Comparison of ENCODE assay signal across 12 cellular contexts in the genomic region with DNA sequence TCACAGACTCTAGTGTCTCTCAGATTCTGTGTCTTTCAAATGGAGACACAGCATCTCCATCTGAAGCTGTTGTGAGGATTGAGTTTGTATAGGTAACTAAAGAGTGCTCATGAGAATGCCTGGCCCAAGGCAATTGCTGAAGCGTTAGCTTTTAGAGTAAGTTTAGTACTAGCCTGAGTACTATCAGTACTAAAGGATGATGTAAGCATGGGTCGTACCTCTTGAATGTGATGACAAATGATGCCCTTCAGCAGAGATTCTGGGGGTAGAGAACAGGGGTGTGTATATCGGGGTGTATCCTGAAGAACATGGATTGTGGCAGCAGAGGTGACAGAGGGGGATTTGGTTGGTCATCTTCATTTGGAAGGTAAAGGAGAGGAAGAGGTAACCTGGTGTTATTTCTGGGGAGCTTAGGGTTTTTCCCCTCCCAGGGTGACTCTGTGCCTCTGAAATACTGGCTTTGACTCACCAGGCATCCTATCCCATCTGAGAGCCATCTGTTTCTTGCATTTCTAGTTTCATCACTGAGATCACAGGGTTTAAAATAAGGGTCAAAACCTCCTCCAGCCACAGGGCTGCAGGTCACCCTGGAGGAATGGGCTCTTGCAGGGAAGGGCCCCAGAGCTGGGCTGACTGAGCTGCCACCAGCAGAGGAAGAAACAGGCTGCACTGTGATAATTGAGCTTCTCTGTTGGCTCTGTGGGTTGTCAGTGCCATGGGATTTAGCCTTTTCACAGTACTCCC.
DNase-seq lines count a peak whose midpoint lies in the region; ATAC-seq and TF ChIP-seq lines count a peak whose summit lies in the region.
"Had no signal": no experiment of that assay in that cellular context is flagged by ENCODE, and none has a peak within 500 bp of the region (broad histone marks: within the 10 kb centered on the region; RNA-seq: fewer than 3 reads in every experiment).

No MANE protein-coding gene starts in this region.

- H3K27ac Mint-ChIP-seq in activated CD4-positive, alpha-beta T cell treated with anti-CD3 and anti-CD28 coated beads, Interleukin-2, amount 10 ng/mL, durations not matched to agents 24 days and 14 days = no peak overlapping the region
- H3K27ac Mint-ChIP-seq in stimulated activated naive B cell treated with anti-CD40 and anti-IgM and Interleukin-4, amounts not matched to agents 10 μg/mL and 1 μg/mL and 100 μg/mL, for 72 hours = peak overlapping the region; percentile 1
- H3K27ac Mint-ChIP-seq: activated CD8-positive, alpha-beta memory T cell treated with anti-CD3 and anti-CD28 coated beads, Interleukin-2, amount 10 ng/mL, durations not matched to agents 7 days and 5 days had no signal

- peak overlapping the region; percentile 73 for H3K9ac ChIP-seq in Loucy (ENCODE audit: low read depth, low read length, poor library complexity, severe bottlenecking)

- H3K4me2 ChIP-seq in Loucy (ENCODE audit: low read depth, low read length, poor library complexity, severe bottlenecking) = peak overlapping the region; percentile 78
- H3K4me2 ChIP-seq: smooth muscle cell had no signal

- ATAC-seq in HG02588 (IDR thresholded peaks at IDR 0.05; ENCODE audit: unreplicated experiment) = peak; percentile 87
- ATAC-seq in stimulated activated naive B cell treated with anti-CD40 and anti-IgM and Interleukin-4, amounts not matched to agents 10 μg/mL and 1 μg/mL and 100 μg/mL, for 72 hours (replicated peaks) = peak; percentile 81 to 86
- ATAC-seq: activated CD8-positive, alpha-beta memory T cell treated with anti-CD3 and anti-CD28 coated beads, Interleukin-2, amount 10 ng/mL, durations not matched to agents 7 days and 5 days had no signal

- TF ChIP-seq CTCF in Loucy (conservative IDR thresholded peaks at IDR 0.05; ENCODE audit: low read length) (no peak), esophagus muscularis mucosa (IDR thresholded peaks at IDR 0.05) (no peak)

- H2AFZ ChIP-seq in Loucy (ENCODE audit: low read length) = peak overlapping the region; percentile 24; the same call in 1 of the 2 replicates

- H3F3A ChIP-seq in Loucy (ENCODE audit: low read depth) = peaks cover 12% of the 10 kb centered on the region; the same call in 1 of the 2 replicates

- no peak overlapping the region for H3K27ac ChIP-seq in esophagus muscularis mucosa (replicated peaks in 1 of 4)
- H3K27ac ChIP-seq: SJSA1, transverse colon had no signal

- H3K36me3 Mint-ChIP-seq in activated CD4-positive, alpha-beta T cell treated with anti-CD3 and anti-CD28 coated beads, Interleukin-2, amount 10 ng/mL, durations not matched to agents 24 days and 14 days (ENCODE audit: low read depth) = no peaks in the 10 kb centered on the region
- H3K36me3 Mint-ChIP-seq in stimulated activated naive B cell treated with anti-CD40 and anti-IgM and Interleukin-4, amounts not matched to agents 10 μg/mL and 1 μg/mL and 100 μg/mL, for 72 hours = no peaks in the 10 kb centered on the region
- H3K36me3 Mint-ChIP-seq: activated CD8-positive, alpha-beta memory T cell treated with anti-CD3 and anti-CD28 coated beads, Interleukin-2, amount 10 ng/mL, durations not matched to agents 7 days and 5 days had no signal

- H3K4me1 ChIP-seq in Loucy (ENCODE audit: insufficient read depth, low read length, poor library complexity, severe bottlenecking) (peaks cover 70% of the 10 kb centered on the region), esophagus muscularis mucosa (peaks cover 0 to 13% (median 5%) of the 10 kb centered on the region in 4 donors)
- H3K4me1 ChIP-seq: SJSA1 had no signal

- H3K36me3 ChIP-seq in Loucy (ENCODE audit: insufficient read depth, low read length) (no peaks in the 10 kb centered on the region), esophagus muscularis mucosa (no peaks in the 10 kb centered on the region)
- H3K36me3 ChIP-seq: SJSA1, transverse colon had no signal

- TF ChIP-seq EP300 in esophagus muscularis mucosa (IDR thresholded peaks at IDR 0.05) = no peak

- H3K4me3 ChIP-seq in Loucy (ENCODE audit: low read length, poor library complexity, severe bottlenecking) (peak overlapping the region; percentile 47), esophagus muscularis mucosa (no peak overlapping the region)
- H3K4me3 ChIP-seq: SJSA1, smooth muscle cell, transverse colon had no signal

- H3K9me2 ChIP-seq in Loucy (replicated peaks; ENCODE audit: low read depth, low read length) = no peaks in the 10 kb centered on the region

- no peaks in the 10 kb centered on the region for H3K79me2 ChIP-seq in Loucy (ENCODE audit: insufficient read depth, low read length)

- H3K27me3 ChIP-seq in Loucy (ENCODE audit: insufficient read depth, low read length, poor library complexity, severe bottlenecking) (no peaks in the 10 kb centered on the region), esophagus muscularis mucosa (no peaks in the 10 kb centered on the region)
- H3K27me3 ChIP-seq: SJSA1, transverse colon had no signal

- no peaks in the 10 kb centered on the region for H4K20me1 ChIP-seq in Loucy (ENCODE audit: insufficient read depth, low read length, poor library complexity, severe bottlenecking)

- intact Hi-C loops in activated CD4-positive, alpha-beta T cell treated with anti-CD3 and anti-CD28 coated beads, Interleukin-2, amount 10 ng/mL, durations not matched to agents 24 days and 14 days (cut with micrococcal nuclease) = no loop called here
- intact Hi-C loops in esophagus muscularis mucosa (cut with DNase I) = no loop called here

- no peaks in the 10 kb centered on the region for H3K9me3 ChIP-seq in Loucy (ENCODE audit: insufficient read depth, low read depth, low read length)
- H3K9me3 ChIP-seq in esophagus muscularis mucosa = no peaks in the 10 kb centered on the region
- H3K9me3 ChIP-seq: SJSA1, transverse colon had no signal

- H3K9me3 Mint-ChIP-seq in activated CD4-positive, alpha-beta T cell treated with anti-CD3 and anti-CD28 coated beads, Interleukin-2, amount 10 ng/mL, durations not matched to agents 24 days and 14 days = no peaks in the 10 kb centered on the region
- H3K9me3 Mint-ChIP-seq in stimulated activated naive B cell treated with anti-CD40 and anti-IgM and Interleukin-4, amounts not matched to agents 10 μg/mL and 1 μg/mL and 100 μg/mL, for 72 hours = peaks cover 0 to 5% of the 10 kb centered on the region in 2 donors

- TF ChIP-seq POLR2A in esophagus muscularis mucosa (IDR thresholded peaks at IDR 0.05; ENCODE audit: low read depth) = no peak

- 89% methylated on average over 3 of the region's 3 CpGs for whole genome bisulfite sequencing in esophagus muscularis mucosa

- no peak overlapping the region for H3K4me3 Mint-ChIP-seq in activated CD4-positive, alpha-beta T cell treated with anti-CD3 and anti-CD28 coated beads, Interleukin-2, amount 10 ng/mL, durations not matched to agents 24 days and 14 days
- peak overlapping the region; percentile 3 to 62 for H3K4me3 Mint-ChIP-seq in stimulated activated naive B cell treated with anti-CD40 and anti-IgM and Interleukin-4, amounts not matched to agents 10 μg/mL and 1 μg/mL and 100 μg/mL, for 72 hours
- H3K4me3 Mint-ChIP-seq: activated CD8-positive, alpha-beta memory T cell treated with anti-CD3 and anti-CD28 coated beads, Interleukin-2, amount 10 ng/mL, durations not matched to agents 7 days and 5 days had no signal

- peak; percentile 25 for DNase-seq in activated CD4-positive, alpha-beta T cell treated with anti-CD3 and anti-CD28 coated beads, Interleukin-2, amount 10 ng/mL, durations not matched to agents 24 days and 14 days
- DNase-seq in activated CD4-positive, alpha-beta T cell treated with anti-CD3 and anti-CD28 coated beads, Interleukin-2, amount 50 U/mL, for 4 hours = no peak
- peak; percentile 23 for DNase-seq in stimulated activated naive B cell treated with anti-CD40 and anti-IgM and Interleukin-4, amounts not matched to agents 10 μg/mL and 1 μg/mL and 100 μg/mL, for 72 hours
- DNase-seq in esophagus muscularis mucosa (ENCODE audit: extremely low spot score) = no peak
- no peak for DNase-seq in NCI-H2196 (lab: John Stamatoyannopoulos, UW; ENCODE audit: unreplicated experiment)
- no peak for DNase-seq in ecto neural progenitor cell (ENCODE audit: low spot score)
- DNase-seq: activated CD8-positive, alpha-beta memory T cell treated with anti-CD3 and anti-CD28 coated beads, Interleukin-2, amount 10 ng/mL, durations not matched to agents 7 days and 5 days; transverse colon had no signal

- H3K4me1 Mint-ChIP-seq in activated CD4-positive, alpha-beta T cell treated with anti-CD3 and anti-CD28 coated beads, Interleukin-2, amount 10 ng/mL, durations not matched to agents 24 days and 14 days = no peaks in the 10 kb centered on the region
- peaks cover 26 to 46% of the 10 kb centered on the region in 2 donors for H3K4me1 Mint-ChIP-seq in stimulated activated naive B cell treated with anti-CD40 and anti-IgM and Interleukin-4, amounts not matched to agents 10 μg/mL and 1 μg/mL and 100 μg/mL, for 72 hours
- H3K4me1 Mint-ChIP-seq: activated CD8-positive, alpha-beta memory T cell treated with anti-CD3 and anti-CD28 coated beads, Interleukin-2, amount 10 ng/mL, durations not matched to agents 7 days and 5 days had no signal

- H3K27me3 Mint-ChIP-seq in activated CD4-positive, alpha-beta T cell treated with anti-CD3 and anti-CD28 coated beads, Interleukin-2, amount 10 ng/mL, durations not matched to agents 24 days and 14 days = no peaks in the 10 kb centered on the region
- H3K27me3 Mint-ChIP-seq in stimulated activated naive B cell treated with anti-CD40 and anti-IgM and Interleukin-4, amounts not matched to agents 10 μg/mL and 1 μg/mL and 100 μg/mL, for 72 hours = no peaks in the 10 kb centered on the region
- H3K27me3 Mint-ChIP-seq: activated CD8-positive, alpha-beta memory T cell treated with anti-CD3 and anti-CD28 coated beads, Interleukin-2, amount 10 ng/mL, durations not matched to agents 7 days and 5 days had no signal

Comparison
In these comparisons a context has a peak if more than half of its experiments do, and no peak if none do; other contexts are left out.
1. DNase-seq: peak in activated CD4-positive, alpha-beta T cell treated with anti-CD3 and anti-CD28 coated beads, Interleukin-2, amount 10 ng/mL, durations not matched to agents 24 days and 14 days (single experiment) and stimulated activated naive B cell treated with anti-CD40 and anti-IgM and Interleukin-4, amounts not matched to agents 10 μg/mL and 1 μg/mL and 100 μg/mL, for 72 hours (single experiment); none in activated CD4-positive, alpha-beta T cell treated with anti-CD3 and anti-CD28 coated beads, Interleukin-2, amount 50 U/mL, for 4 hours (0 of 2), esophagus muscularis mucosa (single experiment), NCI-H2196 (single experiment) and ecto neural progenitor cell (single experiment).